9 cellular contexts compared by ENCODE assay signal in the genomic region with DNA sequence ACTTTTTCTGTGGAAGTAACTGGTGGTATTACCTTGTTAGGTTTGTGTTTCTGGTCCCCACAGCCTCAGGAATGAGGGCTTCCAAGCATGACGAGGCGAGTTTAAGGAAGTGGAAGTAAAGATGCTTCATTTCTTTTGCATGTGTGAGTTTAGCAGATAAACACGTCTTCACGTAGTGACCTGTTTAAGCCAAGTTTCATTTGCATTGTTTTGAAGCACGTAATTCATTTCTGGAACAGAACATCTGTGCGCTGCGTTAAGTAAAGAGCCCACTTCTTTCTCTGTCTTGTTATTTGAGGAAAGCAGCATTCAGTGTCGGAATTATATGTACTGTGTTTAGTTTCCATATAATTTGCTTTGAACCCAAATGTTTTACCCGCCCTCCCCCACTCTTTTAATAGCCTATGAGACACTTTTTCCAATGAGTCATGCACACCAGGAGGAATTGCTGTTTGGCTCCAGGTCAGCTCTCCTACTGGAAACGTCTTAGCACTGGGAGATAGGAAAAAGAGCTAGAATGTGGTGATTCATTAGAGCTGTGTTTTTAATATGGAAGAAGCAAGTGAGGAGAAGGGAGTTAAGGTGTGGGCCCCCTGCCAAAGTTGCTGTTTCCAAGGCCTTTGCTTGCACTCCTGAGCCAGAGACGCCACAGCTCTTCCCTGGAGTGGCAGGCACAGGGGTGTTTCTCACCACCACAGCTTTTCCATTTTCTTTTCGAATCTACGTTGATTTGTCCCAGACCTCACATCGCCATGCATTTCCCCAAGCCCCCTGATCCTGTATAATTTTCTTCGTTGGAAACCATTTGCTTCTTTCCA. TPM values are rescaled to one million over a fixed set of nuclear protein-coding genes. Genes with fewer than 3 reads are reported as not detected.
DNase-seq lines count a peak whose midpoint lies in the region; ATAC-seq and TF ChIP-seq lines count a peak whose summit lies in the region.
"Had no signal": no experiment of that assay in that cellular context is flagged by ENCODE, and none has a peak within 500 bp of the region (broad histone marks: within the 10 kb centered on the region; RNA-seq: fewer than 3 reads in every experiment).

No MANE protein-coding gene starts in this region.

- no peak overlapping the region for H3K27ac Mint-ChIP-seq in CD4-positive, alpha-beta memory T cell
- H3K27ac Mint-ChIP-seq: activated naive CD8-positive, alpha-beta T cell had no signal

- H3K36me3 ChIP-seq in ovary = no peaks in the 10 kb centered on the region
- H3K36me3 ChIP-seq in CD4-positive, alpha-beta memory T cell (ENCODE audit: insufficient read depth, low read length) = no peaks in the 10 kb centered on the region

- peaks cover 5 to 12% of the 10 kb centered on the region in 2 donors for H3K27me3 Mint-ChIP-seq in CD4-positive, alpha-beta memory T cell

- intact Hi-C loops in ovary (cut with DNase I) = loop anchor here in 1 of 4 donors (10.0 kb wide), 1 partner anchor 67 kb away; a partner anchor contains a TSS
- intact Hi-C loops in CD4-positive, alpha-beta memory T cell (cut with micrococcal nuclease) = no loop called here

- H3K9me3 Mint-ChIP-seq in CD4-positive, alpha-beta memory T cell = peaks cover 0 to 7% (median 4%) of the 10 kb centered on the region in 8 donors

- ATAC-seq in GM21825 (IDR thresholded peaks at IDR 0.05; ENCODE audit: unreplicated experiment) = peak; percentile 81

- peak overlapping the region; percentile 0 for H3K4me3 ChIP-seq in AG04449 (ENCODE audit: low read depth, low read length)
- peak overlapping the region; percentile 25 for H3K4me3 ChIP-seq in fibroblast of mammary gland (ENCODE audit: control insufficient read depth, low read depth, low read length)
- H3K4me3 ChIP-seq in ovary = peak overlapping the region; percentile 2
- no peak overlapping the region for H3K4me3 ChIP-seq in CD4-positive, alpha-beta memory T cell (ENCODE audit: low read length in 2 of 2)

- no peak for TF ChIP-seq POLR2A in ovary (IDR thresholded peaks at IDR 0.05)

- TF ChIP-seq EP300 in ovary (IDR thresholded peaks at IDR 0.05) = peak; percentile 90

- H3K36me3 Mint-ChIP-seq in CD4-positive, alpha-beta memory T cell = no peaks in the 10 kb centered on the region

- no peaks in the 10 kb centered on the region for H3K27me3 ChIP-seq in ovary
- H3K27me3 ChIP-seq in CD4-positive, alpha-beta memory T cell (ENCODE audit: insufficient read depth, low read length) = no peaks in the 10 kb centered on the region

- POLR2A ChIA-PET in AG04449 (lab: Yijun Ruan, JAX) = interaction anchor here (0.8 to 1.5 kb wide), 5 partner anchors 9 to 161 kb away, joined by 3 to 6 read pairs (median 4); no protein-coding TSS in a partner anchor
- POLR2A ChIA-PET in CD4-positive, alpha-beta memory T cell (lab: Charles Lee; ENCODE audit: partially characterized antibody) = no interaction called here

- H3K4me3 Mint-ChIP-seq in CD4-positive, alpha-beta memory T cell = no peak overlapping the region
- H3K4me3 Mint-ChIP-seq: activated naive CD8-positive, alpha-beta T cell had no signal

- CTCF ChIA-PET in AG04449 (lab: Yijun Ruan, JAX) = interaction anchor here (0.8 to 8.7 kb wide), 10 partner anchors 9 to 263 kb away, joined by 3 to 89 read pairs (median 5); no protein-coding TSS in a partner anchor
- CTCF ChIA-PET in CD4-positive, alpha-beta memory T cell (lab: Charles Lee; ENCODE audit: partially characterized antibody) = interaction anchor here (1.5 to 1.6 kb wide), 2 partner anchors 9 to 127 kb away, joined by 4 to 5 read pairs; no protein-coding TSS in a partner anchor

- H3K4me1 ChIP-seq in ovary (ENCODE audit: insufficient read depth) = peaks cover 16% of the 10 kb centered on the region
- H3K4me1 ChIP-seq in CD4-positive, alpha-beta memory T cell (ENCODE audit: insufficient read depth, low read length) = no peaks in the 10 kb centered on the region

- H3K27ac ChIP-seq in ovary = peak overlapping the region; percentile 74 to 87
- no peak overlapping the region for H3K27ac ChIP-seq in CD4-positive, alpha-beta memory T cell (ENCODE audit: low read depth, low read length)

- peaks cover 0 to 1% (median 0%) of the 10 kb centered on the region in 4 donors for H3K4me1 Mint-ChIP-seq in CD4-positive, alpha-beta memory T cell

- 5 to 7% (median 6%) methylated on average over 15 of the region's 15 CpGs for WGBS in ovary, 3 donors

- no peaks in the 10 kb centered on the region for H3K9me3 ChIP-seq in ovary
- H3K9me3 ChIP-seq in CD4-positive, alpha-beta memory T cell (ENCODE audit: control insufficient read depth in 1 of 2, low read length in 2 of 2) = no peaks in the 10 kb centered on the region

- DNase-seq in AG04449 (ENCODE audit: low read depth, low spot score) (peak; percentile 94), fibroblast of mammary gland (ENCODE audit: low read depth) (peak; percentile 98), ovary (peak; percentile 90 to 95 (median 93)), GDM1 (lab: John Stamatoyannopoulos, UW) (no peak), superior temporal gyrus (ENCODE audit: extremely low spot score) (no peak)
- no peak for DNase-seq in CD4-positive, alpha-beta memory T cell

- TF ChIP-seq CTCF in AG04449 (IDR thresholded peaks at IDR 0.05; ENCODE audit: insufficient read depth, low read length, missing control alignments) (no peak), fibroblast of mammary gland (conservative IDR thresholded peaks at IDR 0.05; ENCODE audit: control insufficient read depth, insufficient read depth, low read depth, low read length) (no peak), ovary (IDR thresholded peaks at IDR 0.05) (no peak)

TF ChIP-seq in PFSK-1, 5 proteins besides CTCF, POLR2A, EP300 and RAD21:
- TF ChIP-seq SIN3A (IDR thresholded peaks at IDR 0.05; ENCODE audit: borderline replicate concordance, insufficient read depth, low read length) (no peak), TAF1 (IDR thresholded peaks at IDR 0.05; ENCODE audit: borderline replicate concordance, insufficient read depth, low read length) (no peak), POLR2AphosphoS5 (IDR thresholded peaks at IDR 0.05; ENCODE audit: low read depth, low read length) (peak; percentile 62; the same call in 1 of the 2 replicates)
- TF ChIP-seq, protein P1, sequence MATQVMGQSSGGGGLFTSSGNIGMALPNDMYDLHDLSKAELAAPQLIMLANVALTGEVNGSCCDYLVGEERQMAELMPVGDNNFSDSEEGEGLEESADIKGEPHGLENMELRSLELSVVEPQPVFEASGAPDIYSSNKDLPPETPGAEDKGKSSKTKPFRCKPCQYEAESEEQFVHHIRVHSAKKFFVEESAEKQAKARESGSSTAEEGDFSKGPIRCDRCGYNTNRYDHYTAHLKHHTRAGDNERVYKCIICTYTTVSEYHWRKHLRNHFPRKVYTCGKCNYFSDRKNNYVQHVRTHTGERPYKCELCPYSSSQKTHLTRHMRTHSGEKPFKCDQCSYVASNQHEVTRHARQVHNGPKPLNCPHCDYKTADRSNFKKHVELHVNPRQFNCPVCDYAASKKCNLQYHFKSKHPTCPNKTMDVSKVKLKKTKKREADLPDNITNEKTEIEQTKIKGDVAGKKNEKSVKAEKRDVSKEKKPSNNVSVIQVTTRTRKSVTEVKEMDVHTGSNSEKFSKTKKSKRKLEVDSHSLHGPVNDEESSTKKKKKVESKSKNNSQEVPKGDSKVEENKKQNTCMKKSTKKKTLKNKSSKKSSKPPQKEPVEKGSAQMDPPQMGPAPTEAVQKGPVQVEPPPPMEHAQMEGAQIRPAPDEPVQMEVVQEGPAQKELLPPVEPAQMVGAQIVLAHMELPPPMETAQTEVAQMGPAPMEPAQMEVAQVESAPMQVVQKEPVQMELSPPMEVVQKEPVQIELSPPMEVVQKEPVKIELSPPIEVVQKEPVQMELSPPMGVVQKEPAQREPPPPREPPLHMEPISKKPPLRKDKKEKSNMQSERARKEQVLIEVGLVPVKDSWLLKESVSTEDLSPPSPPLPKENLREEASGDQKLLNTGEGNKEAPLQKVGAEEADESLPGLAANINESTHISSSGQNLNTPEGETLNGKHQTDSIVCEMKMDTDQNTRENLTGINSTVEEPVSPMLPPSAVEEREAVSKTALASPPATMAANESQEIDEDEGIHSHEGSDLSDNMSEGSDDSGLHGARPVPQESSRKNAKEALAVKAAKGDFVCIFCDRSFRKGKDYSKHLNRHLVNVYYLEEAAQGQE (IDR thresholded peaks at IDR 0.05; ENCODE audit: insufficient read depth in 1 of 2, low read depth in 2 of 2, low read length in 2 of 2) = peak in 1 of 2 experiments; percentile 47; a peak in 1 of 4 replicates

RNA-seq across cellular contexts. Expression of a gene that starts 36.8 kb away (rescaled TPM):
- not detected for polyA plus RNA-seq in PFSK-1 (2012; ENCODE audit: insufficient read length, low read depth)
- total RNA-seq in ovary = 1 to 10 TPM in 1 of 7 donors, under 1 TPM in 1, not detected in 5; 0.42 to 1.8 TPM
- not detected for polyA plus RNA-seq in ovary
- not detected for total RNA-seq in CD4-positive, alpha-beta memory T cell
- under 1 TPM in 1 of 2 donors, not detected in 1; 0.09 TPM for polyA plus RNA-seq in CD4-positive, alpha-beta memory T cell

Comparison
In these comparisons a context has a peak if more than half of its experiments do, and no peak if none do; other contexts are left out.
1. DNase-seq: peak in AG04449 (single experiment), fibroblast of mammary gland (single experiment) and ovary (5 of 5); none in GDM1 (single experiment), superior temporal gyrus (single experiment) and CD4-positive, alpha-beta memory T cell (0 of 5).
2. H3K4me3 ChIP-seq: peak in AG04449 (single experiment), fibroblast of mammary gland (single experiment) and ovary (single experiment); none in CD4-positive, alpha-beta memory T cell (0 of 2).